ENCODE assay signal across 19 cellular contexts in genomic region chr14:103129301-103130016, GRCh38. TPM values are rescaled to one million over a fixed set of nuclear protein-coding genes. Genes with fewer than 3 reads are reported as not detected.
A peak's percentile ranks its signal among the peaks of the same experiment; 100 is the strongest.
DNase-seq lines count a peak whose midpoint lies in the region; ATAC-seq and TF ChIP-seq lines count a peak whose summit lies in the region.
"Had no signal": no experiment of that assay in that cellular context is flagged by ENCODE, and none has a peak within 500 bp of the region (broad histone marks: within the 10 kb centered on the region; RNA-seq: fewer than 3 reads in every experiment).

No MANE protein-coding gene starts in this region.

- H3K9me3 ChIP-seq in Panc1 (ENCODE audit: control insufficient read depth, insufficient read depth, low read depth, low read length) (no peaks in the 10 kb centered on the region), parathyroid adenoma (ENCODE audit: control insufficient read depth, low read length) (no peaks in the 10 kb centered on the region)
- H3K9me3 ChIP-seq: transverse colon had no signal

- no peak overlapping the region for H3K4me2 ChIP-seq in parathyroid adenoma (ENCODE audit: low read length)

- H3K4me3 ChIP-seq in Panc1 (ENCODE audit: low read depth in 2 of 2, low read length in 2 of 2): peak overlapping the region; percentile 39 to 54; a peak in 3 of 4 replicates
- H3K4me3 ChIP-seq in parathyroid adenoma (ENCODE audit: low read depth, low read length): no peak overlapping the region
- H3K4me3 ChIP-seq: transverse colon had no signal

- BruUV-seq in Panc1 (replicated peaks; lab: Mats Ljungman, UMichigan): no TSS peak

- no peaks in the 10 kb centered on the region for H3K79me2 ChIP-seq in parathyroid adenoma

- H3K4me1 ChIP-seq in Panc1 (ENCODE audit: control insufficient read depth, insufficient read depth, low read length): peaks cover 52% of the 10 kb centered on the region
- peaks cover 41% of the 10 kb centered on the region for H3K4me1 ChIP-seq in parathyroid adenoma

- no peaks in the 10 kb centered on the region for H3K27me3 ChIP-seq in Panc1 (ENCODE audit: control insufficient read depth, insufficient read depth, low read length)
- H3K27me3 ChIP-seq in parathyroid adenoma (ENCODE audit: control insufficient read depth, insufficient read depth, low read length): no peaks in the 10 kb centered on the region

- intact Hi-C loops in Panc1 (cut with micrococcal nuclease; ENCODE audit: unreplicated experiment): no loop called here

- CTCF ChIA-PET in Panc1 (lab: Charles Lee): interaction anchor here (0.5 to 1.5 kb wide), 2 partner anchors 25 to 147 kb away, joined by 4 to 5 read pairs; no protein-coding TSS in a partner anchor

- TF ChIP-seq CTCF in Panc1 (IDR thresholded peaks at IDR 0.05) (no peak), parathyroid adenoma (IDR thresholded peaks at IDR 0.05) (no peak)

- H3K9ac ChIP-seq in parathyroid adenoma: no peak overlapping the region

- ATAC-seq in Panc1: peak; percentile 11
- peak; percentile 2 for ATAC-seq in esophagus mucosa
- no peak for ATAC-seq in HG03039 (IDR thresholded peaks at IDR 0.05; ENCODE audit: unreplicated experiment)
- ATAC-seq: activated CD8-positive, alpha-beta T cell treated with anti-CD3 and anti-CD28 coated beads for 36 hours; stimulated activated effector memory CD8-positive, alpha-beta T cell treated with anti-CD3 and anti-CD28 coated beads, Interleukin-12 subunit alpha, Interleukin-12 subunit beta, amount 100 ng/mL, for 72 hours had no signal

- peak; percentile 87 for DNase-seq in Daoy (ENCODE audit: low read depth)
- DNase-seq in Panc1 (ENCODE audit: low read depth, low spot score): no peak
- no peak for DNase-seq in dedifferentiated amniotic fluid mesenchymal stem cell (ENCODE audit: extremely low spot score)
- DNase-seq in NCI-H748 treated with DMSO at 0.1 percent for 48 hours (lab: John Stamatoyannopoulos, UW): no peak
- DNase-seq in T1000 (lab: John Stamatoyannopoulos, UW): no peak
- DNase-seq: activated CD8-positive, alpha-beta T cell treated with anti-CD3 and anti-CD28 coated beads for 36 hours; immature natural killer cell; MM.1S; NCI-H2029 treated with DMSO at 0.1 percent for 48 hours; NCI-H524 treated with DMSO at 0.1 percent for 48 hours; SW 1271; transverse colon had no signal

- POLR2A ChIA-PET in Panc1 (lab: Charles Lee): no interaction called here

- peak overlapping the region; percentile 83 for H3K27ac ChIP-seq in Panc1 (ENCODE audit: low read length)
- H3K27ac ChIP-seq in parathyroid adenoma: peak overlapping the region; percentile 73
- H3K27ac ChIP-seq: transverse colon had no signal

- H3K36me3 ChIP-seq in Panc1 (ENCODE audit: control insufficient read depth, insufficient read depth, low read length) (0 out of 2 replicates have a peak, but pooled peaks cover under 1% of the 10 kb centered on the region), parathyroid adenoma (ENCODE audit: control insufficient read depth, insufficient read depth, low read length) (no peaks in the 10 kb centered on the region)
- H3K36me3 ChIP-seq: transverse colon had no signal

- no peak overlapping the region for H2AFZ ChIP-seq in parathyroid adenoma

- in situ Hi-C loops in Panc1 (cut with HindIII; ENCODE audit: low pct_unique_long_range_greater_than_20kb, low sequenced_read_pairs): no loop called here

RNA-seq across cellular contexts. Expression of gene TNFAIP2, which starts 6.2 kb away (rescaled TPM):
- 137 and 142 TPM in 2 replicates for total RNA-seq in Daoy (2014; rRNA removed; shearing (Covaris generic))
- total RNA-seq in Panc1 (2021; ENCODE audit: unreplicated experiment) (491 TPM), esophagus mucosa (85.3 TPM)
- polyA plus RNA-seq in Panc1 (2012; ENCODE audit: insufficient read length): 322 TPM

RNA-seq across cellular contexts. Expression of gene EXOC3L4, which starts 34.9 kb away (rescaled TPM):
- total RNA-seq in Daoy (2014; rRNA removed; shearing (Covaris generic)): 0.97 TPM in 1 of 2 replicates, not detected in the other
- total RNA-seq in Panc1 (2021; ENCODE audit: unreplicated experiment) (2.6 TPM), esophagus mucosa (0.20 TPM)
- polyA plus RNA-seq in Panc1 (2012; ENCODE audit: insufficient read length): 1.9 TPM
- total RNA-seq: activated CD8-positive, alpha-beta T cell treated with anti-CD3 and anti-CD28 coated beads for 36 hours; activated T-helper 1 cell treated with anti-CD3 and anti-CD28 coated beads, Interleukin-12 subunit alpha, Interleukin-12 subunit beta, Interleukin-2, Interleukin-4 antibody, amounts not matched to agents 30 ng/mL and 10 ng/mL and 1 ng/mL, durations not matched to agents 14 hours and 24 hours and 36 hours; glomerular endothelial cell had no signal
- polyA plus RNA-seq: immature natural killer cell had no signal

RNA-seq across cellular contexts. Expression of gene LBHD2, which starts 45.4 kb away (rescaled TPM):
- total RNA-seq in Daoy (2014; rRNA removed; shearing (Covaris generic)): not detected in 2 replicates
- not detected for total RNA-seq in Panc1 (2021; ENCODE audit: unreplicated experiment)
- polyA plus RNA-seq in Panc1 (2012; ENCODE audit: insufficient read length): not detected
- total RNA-seq in esophagus mucosa: not detected
- total RNA-seq: activated CD8-positive, alpha-beta T cell treated with anti-CD3 and anti-CD28 coated beads for 36 hours; activated T-helper 1 cell treated with anti-CD3 and anti-CD28 coated beads, Interleukin-12 subunit alpha, Interleukin-12 subunit beta, Interleukin-2, Interleukin-4 antibody, amounts not matched to agents 30 ng/mL and 10 ng/mL and 1 ng/mL, durations not matched to agents 14 hours and 24 hours and 36 hours; cerebellum; glomerular endothelial cell; transverse colon had no signal
- polyA plus RNA-seq: immature natural killer cell had no signal
